ENCODE assay signal across 18 cellular contexts in the genomic region with DNA sequence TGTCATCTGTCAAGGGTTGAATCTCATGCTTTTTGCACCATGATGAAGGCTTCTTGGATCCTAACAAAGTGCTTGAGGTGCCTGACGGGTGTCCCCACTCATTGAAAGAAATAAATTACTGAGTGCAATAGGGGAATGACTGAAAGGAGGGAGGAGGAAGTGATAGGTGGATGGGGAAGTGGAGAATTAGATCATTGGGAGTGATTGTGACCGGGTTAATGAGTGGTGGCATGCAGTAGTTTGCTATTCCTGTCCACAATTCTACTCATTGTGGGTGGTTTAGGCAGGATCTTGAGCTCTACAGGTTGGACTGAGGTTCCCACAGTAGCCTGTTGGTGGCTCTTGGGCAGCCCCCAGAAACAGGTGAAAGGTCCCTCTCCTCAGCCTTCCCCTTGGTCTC.
"Had no signal": no experiment of that assay in that cellular context is flagged by ENCODE, and none has a peak within 500 bp of the region (broad histone marks: within the 10 kb centered on the region; RNA-seq: fewer than 3 reads in every experiment).

No MANE protein-coding gene starts in this region.

- H3K36me3 Mint-ChIP-seq: natural killer cell, type B pancreatic cell had no signal

- ATAC-seq: activated CD8-positive, alpha-beta T cell treated with anti-CD3 and anti-CD28 coated beads, Interleukin-2, amount 10 ng/mL, durations not matched to agents 7 days and 5 days; esophagus mucosa had no signal

- DNase-seq: activated CD4-positive, alpha-beta T cell treated with anti-CD3 and anti-CD28 coated beads, Interleukin-2, amount 10 ng/mL, durations not matched to agents 24 days and 14 days; activated CD8-positive, alpha-beta memory T cell treated with anti-CD3 and anti-CD28 coated beads, Interleukin-2, amount 50 U/mL, for 4 hours; activated CD8-positive, alpha-beta T cell treated with anti-CD3 and anti-CD28 coated beads, Interleukin-2, amount 10 ng/mL, durations not matched to agents 7 days and 5 days; activated effector memory CD4-positive, alpha-beta T cell treated with Interleukin-2 at 50 U/mL for 16 hours; activated naive CD4-positive, alpha-beta T cell treated with anti-CD3 and anti-CD28 coated beads, Interleukin-2, amount 50 U/mL, for 16 hours; activated T-cell treated with anti-CD3 and anti-CD28 coated beads, Interleukin-2, amount 50 U/mL, for 48 hours; left cardiac atrium; lower lobe of right lung; natural killer cell; pancreas; right lobe of liver; small intestine; stimulated activated CD4-positive, alpha-beta T cell treated with anti-CD3 and anti-CD28 coated beads, Interleukin-15, amount 100 ng/mL, for 24 hours; stimulated activated CD4-positive, alpha-beta T cell treated with anti-CD3 and anti-CD28 coated beads, Interleukin-2, amount 100 ng/mL, for 48 hours; stomach; T-helper 2 cell had no signal

- H3K27ac Mint-ChIP-seq: activated CD4-positive, alpha-beta T cell treated with anti-CD3 and anti-CD28 coated beads, Interleukin-2, amount 10 ng/mL, durations not matched to agents 24 days and 14 days; activated CD8-positive, alpha-beta T cell treated with anti-CD3 and anti-CD28 coated beads, Interleukin-2, amount 10 ng/mL, durations not matched to agents 7 days and 5 days; natural killer cell; type B pancreatic cell had no signal

- H3K9me3 Mint-ChIP-seq: natural killer cell had no signal

- H3K27me3 Mint-ChIP-seq: activated CD4-positive, alpha-beta T cell treated with anti-CD3 and anti-CD28 coated beads, Interleukin-2, amount 10 ng/mL, durations not matched to agents 24 days and 14 days; type B pancreatic cell had no signal

- H3K4me3 Mint-ChIP-seq: activated CD4-positive, alpha-beta T cell treated with anti-CD3 and anti-CD28 coated beads, Interleukin-2, amount 10 ng/mL, durations not matched to agents 24 days and 14 days; activated CD8-positive, alpha-beta T cell treated with anti-CD3 and anti-CD28 coated beads, Interleukin-2, amount 10 ng/mL, durations not matched to agents 7 days and 5 days; natural killer cell; type B pancreatic cell had no signal
